Comparison of ENCODE assay signal across 1 cellular context in genomic region chr14:90017371-90017770, GRCh38.
TF ChIP-seq lines count a peak whose summit lies in the region.

No MANE protein-coding gene starts in this region.

TF ChIP-seq in WTC11, 78 proteins besides CTCF, POLR2A, EP300 and RAD21 (continued from another document):
- TF ChIP-seq, protein P1, sequence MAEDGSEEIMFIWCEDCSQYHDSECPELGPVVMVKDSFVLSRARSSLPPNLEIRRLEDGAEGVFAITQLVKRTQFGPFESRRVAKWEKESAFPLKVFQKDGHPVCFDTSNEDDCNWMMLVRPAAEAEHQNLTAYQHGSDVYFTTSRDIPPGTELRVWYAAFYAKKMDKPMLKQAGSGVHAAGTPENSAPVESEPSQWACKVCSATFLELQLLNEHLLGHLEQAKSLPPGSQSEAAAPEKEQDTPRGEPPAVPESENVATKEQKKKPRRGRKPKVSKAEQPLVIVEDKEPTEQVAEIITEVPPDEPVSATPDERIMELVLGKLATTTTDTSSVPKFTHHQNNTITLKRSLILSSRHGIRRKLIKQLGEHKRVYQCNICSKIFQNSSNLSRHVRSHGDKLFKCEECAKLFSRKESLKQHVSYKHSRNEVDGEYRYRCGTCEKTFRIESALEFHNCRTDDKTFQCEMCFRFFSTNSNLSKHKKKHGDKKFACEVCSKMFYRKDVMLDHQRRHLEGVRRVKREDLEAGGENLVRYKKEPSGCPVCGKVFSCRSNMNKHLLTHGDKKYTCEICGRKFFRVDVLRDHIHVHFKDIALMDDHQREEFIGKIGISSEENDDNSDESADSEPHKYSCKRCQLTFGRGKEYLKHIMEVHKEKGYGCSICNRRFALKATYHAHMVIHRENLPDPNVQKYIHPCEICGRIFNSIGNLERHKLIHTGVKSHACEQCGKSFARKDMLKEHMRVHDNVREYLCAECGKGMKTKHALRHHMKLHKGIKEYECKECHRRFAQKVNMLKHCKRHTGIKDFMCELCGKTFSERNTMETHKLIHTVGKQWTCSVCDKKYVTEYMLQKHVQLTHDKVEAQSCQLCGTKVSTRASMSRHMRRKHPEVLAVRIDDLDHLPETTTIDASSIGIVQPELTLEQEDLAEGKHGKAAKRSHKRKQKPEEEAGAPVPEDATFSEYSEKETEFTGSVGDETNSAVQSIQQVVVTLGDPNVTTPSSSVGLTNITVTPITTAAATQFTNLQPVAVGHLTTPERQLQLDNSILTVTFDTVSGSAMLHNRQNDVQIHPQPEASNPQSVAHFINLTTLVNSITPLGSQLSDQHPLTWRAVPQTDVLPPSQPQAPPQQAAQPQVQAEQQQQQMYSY (CRISPR knock-in tag; IDR thresholded peaks at IDR 0.05) = no peak
- no peak for TF ChIP-seq FOXJ3 (CRISPR knock-in tag; IDR thresholded peaks at IDR 0.05; ENCODE audit: borderline replicate concordance)
